In genomic region chr16:74984670-74985411, GRCh38 we compare ENCODE assay signal across 8 cellular contexts. TPM values are rescaled to one million over a fixed set of nuclear protein-coding genes. Genes with fewer than 3 reads are reported as not detected.
A peak's percentile ranks its signal among the peaks of the same experiment; 100 is the strongest.
DNase-seq lines count a peak whose midpoint lies in the region; ATAC-seq and TF ChIP-seq lines count a peak whose summit lies in the region.

TSS of gene WDR59 (minus strand) at chr16:74985123. CDS start at chr16:74985017, 106 bp downstream.

- H3K9ac ChIP-seq in colonic mucosa (ENCODE audit: low read depth in 2 of 2, low read length in 2 of 2), result peak within 1 kb of the TSS; percentile 92 to 99

- no peaks in the 10 kb centered on the region for H3K9me3 ChIP-seq in BE2C
- H3K9me3 ChIP-seq in colonic mucosa, result no peaks in the 10 kb centered on the region

- no peaks in the 10 kb centered on the region for H3K27me3 ChIP-seq in BE2C
- no peaks in the 10 kb centered on the region for H3K27me3 ChIP-seq in colonic mucosa
- H3K27me3 ChIP-seq in layer of hippocampus (ENCODE audit: control insufficient read depth, insufficient read depth, low read length), result no peaks in the 10 kb centered on the region

- H3K36me3 ChIP-seq in BE2C, result no peaks in the 10 kb centered on the region
- no peaks in the 10 kb centered on the region for H3K36me3 ChIP-seq in colonic mucosa

- DNase-seq in BE2C (peak; percentile 100), GM19240 (ENCODE audit: insufficient read length, low spot score) (peak; percentile 97), NCI-H526 (lab: John Stamatoyannopoulos, UW) (peak; percentile 96 to 99), colonic mucosa (peak; percentile 100)
- DNase-seq in activated CD4-positive, alpha-beta T cell treated with anti-CD3 and anti-CD28 coated beads for 48 hours, result peak; percentile 99
- DNase-seq in stimulated activated CD4-positive, alpha-beta T cell treated with anti-CD3 and anti-CD28 coated beads, Interleukin-1b, Interleukin-23, amount 100 ng/mL, for 4 hours (ENCODE audit: low read depth in 2 of 2), result peak; percentile 93 to 97

- H3K4me3 ChIP-seq in BE2C (ENCODE audit: low read depth, low read length) (peak within 1 kb of the TSS; percentile 93), colonic mucosa (peak within 1 kb of the TSS; percentile 91)

- H3K4me1 ChIP-seq in BE2C, result no peaks in the 10 kb centered on the region
- H3K4me1 ChIP-seq in colonic mucosa, result no peaks in the 10 kb centered on the region

- H3K27ac ChIP-seq in colonic mucosa, result peak within 1 kb of the TSS; percentile 3
- H3K27ac ChIP-seq in layer of hippocampus (ENCODE audit: low read depth, low read length), result peak within 1 kb of the TSS; percentile 22

- intact Hi-C loops in colonic mucosa (cut with DNase I), result no loop called here

- ATAC-seq in HG03460 (IDR thresholded peaks at IDR 0.05; ENCODE audit: unreplicated experiment), result peak; percentile 99

- TF ChIP-seq CTCF in BE2C (IDR thresholded peaks at IDR 0.05; ENCODE audit: low read depth, low read length) (no peak), colonic mucosa (IDR thresholded peaks at IDR 0.05) (no peak)

RNA-seq across cellular contexts. Expression of gene WDR59, which starts in this region (rescaled TPM):
- 43.5 TPM for polyA plus RNA-seq in BE2C (2012; ENCODE audit: insufficient read depth, insufficient read length, low read depth)
- total RNA-seq in colonic mucosa, result 10 to 100 TPM; 46.5 to 48.3 TPM

Comparison
In these comparisons a context has a peak if more than half of its experiments do, and no peak if none do; other contexts are left out.
1. Peak in every context shown above with its lines: DNase-seq, ATAC-seq, H3K4me3 ChIP-seq and H3K27ac ChIP-seq.